In genomic region chr12:131808744-131809371, GRCh38 we compare ENCODE assay signal across 10 cellular contexts. TPM values are rescaled to one million over a fixed set of nuclear protein-coding genes. Genes with fewer than 3 reads are reported as not detected.
A peak's percentile ranks its signal among the peaks of the same experiment; 100 is the strongest.
DNase-seq lines count a peak whose midpoint lies in the region; ATAC-seq and TF ChIP-seq lines count a peak whose summit lies in the region.
"Had no signal": no experiment of that assay in that cellular context is flagged by ENCODE, and none has a peak within 500 bp of the region (broad histone marks: within the 10 kb centered on the region; RNA-seq: fewer than 3 reads in every experiment).

No MANE protein-coding gene starts in this region.

- WGBS in right cardiac atrium: 64% methylated on average over 44 of the region's 44 CpGs

- H3K27ac Mint-ChIP-seq in CD4-positive, alpha-beta T cell: peak overlapping the region; percentile 47
- peak overlapping the region; percentile 61 for H3K27ac Mint-ChIP-seq in activated CD4-positive, alpha-beta memory T cell treated with anti-CD3 and anti-CD28 coated beads, Interleukin-2, amount 10 ng/mL, durations not matched to agents 7 days and 5 days

- H3K9me3 Mint-ChIP-seq in CD4-positive, alpha-beta T cell: peaks cover 7% of the 10 kb centered on the region
- H3K9me3 Mint-ChIP-seq in activated CD4-positive, alpha-beta memory T cell treated with anti-CD3 and anti-CD28 coated beads, Interleukin-2, amount 10 ng/mL, durations not matched to agents 7 days and 5 days: peaks cover 17% of the 10 kb centered on the region

- no peaks in the 10 kb centered on the region for H3K27me3 ChIP-seq in CD4-positive, alpha-beta T cell (ENCODE audit: control insufficient read depth, insufficient read depth, low read length)
- no peaks in the 10 kb centered on the region for H3K27me3 ChIP-seq in right cardiac atrium (ENCODE audit: control insufficient read depth, insufficient read depth)
- H3K27me3 ChIP-seq: cardiac muscle cell had no signal

- TF ChIP-seq CTCF in CD4-positive, alpha-beta T cell (IDR thresholded peaks at IDR 0.05): no peak

- no peak overlapping the region for H3K27ac ChIP-seq in CD4-positive, alpha-beta T cell (ENCODE audit: low read depth, low read length)
- H3K27ac ChIP-seq in right cardiac atrium (ENCODE audit: low read length): peak overlapping the region; percentile 8
- H3K27ac ChIP-seq: cardiac muscle cell had no signal

- peak overlapping the region; percentile 17 for H3K4me3 ChIP-seq in right cardiac atrium (ENCODE audit: low read length)
- H3K4me3 ChIP-seq: cardiac muscle cell had no signal

- no peaks in the 10 kb centered on the region for H3K4me1 ChIP-seq in right cardiac atrium (ENCODE audit: control insufficient read depth, insufficient read depth, low read length)

- intact Hi-C loops in CD4-positive, alpha-beta T cell (cut with DNase I, micrococcal nuclease): no loop called here
- intact Hi-C loops in right cardiac atrium (cut with DNase I): no loop called here

- H3K27me3 Mint-ChIP-seq in CD4-positive, alpha-beta T cell: no peaks in the 10 kb centered on the region
- H3K27me3 Mint-ChIP-seq in activated CD4-positive, alpha-beta memory T cell treated with anti-CD3 and anti-CD28 coated beads, Interleukin-2, amount 10 ng/mL, durations not matched to agents 7 days and 5 days: no peaks in the 10 kb centered on the region

- CTCF ChIA-PET in CD4-positive, alpha-beta T cell (lab: Charles Lee): no interaction called here
- CTCF ChIA-PET in activated CD4-positive, alpha-beta memory T cell treated with anti-CD3 and anti-CD28 coated beads, Interleukin-2, amount 10 ng/mL, durations not matched to agents 7 days and 5 days (lab: Charles Lee): interaction anchor here (1.0 kb wide), 1 partner anchor 15 kb away, joined by 3 read pairs; no protein-coding TSS in a partner anchor

- H3K4me3 Mint-ChIP-seq in CD4-positive, alpha-beta T cell: peak overlapping the region; percentile 77
- H3K4me3 Mint-ChIP-seq in activated CD4-positive, alpha-beta memory T cell treated with anti-CD3 and anti-CD28 coated beads, Interleukin-2, amount 10 ng/mL, durations not matched to agents 7 days and 5 days: peak overlapping the region; percentile 67

- no peaks in the 10 kb centered on the region for H3K4me1 Mint-ChIP-seq in CD4-positive, alpha-beta T cell (ENCODE audit: low read depth)
- H3K4me1 Mint-ChIP-seq in activated CD4-positive, alpha-beta memory T cell treated with anti-CD3 and anti-CD28 coated beads, Interleukin-2, amount 10 ng/mL, durations not matched to agents 7 days and 5 days: peaks cover 2% of the 10 kb centered on the region

- POLR2A ChIA-PET in CD4-positive, alpha-beta T cell (lab: Charles Lee): no interaction called here
- POLR2A ChIA-PET in activated CD4-positive, alpha-beta memory T cell treated with anti-CD3 and anti-CD28 coated beads, Interleukin-2, amount 10 ng/mL, durations not matched to agents 7 days and 5 days (lab: Charles Lee): no interaction called here

- ATAC-seq in CD4-positive, alpha-beta T cell (ENCODE audit: poor library complexity): peak; percentile 73
- peak; percentile 75 for ATAC-seq in GM21526 (IDR thresholded peaks at IDR 0.05; ENCODE audit: low FRiP score, unreplicated experiment)
- peak; percentile 75 to 92 for ATAC-seq in right cardiac atrium
- no peak for ATAC-seq in HG02610 (IDR thresholded peaks at IDR 0.05; ENCODE audit: unreplicated experiment)

- peaks cover 5% of the 10 kb centered on the region for H3K36me3 Mint-ChIP-seq in CD4-positive, alpha-beta T cell (ENCODE audit: low read depth)
- H3K36me3 Mint-ChIP-seq in activated CD4-positive, alpha-beta memory T cell treated with anti-CD3 and anti-CD28 coated beads, Interleukin-2, amount 10 ng/mL, durations not matched to agents 7 days and 5 days (ENCODE audit: low read depth): peaks cover 13% of the 10 kb centered on the region

- no peaks in the 10 kb centered on the region for H3K9me3 ChIP-seq in CD4-positive, alpha-beta T cell (ENCODE audit: control insufficient read depth, low read length)
- H3K9me3 ChIP-seq in right cardiac atrium (ENCODE audit: control insufficient read depth, low read length): no peaks in the 10 kb centered on the region

- peak in 4 of 10 experiments; percentile 22 to 48 (median 34) for DNase-seq in CD4-positive, alpha-beta T cell
- peak; percentile 63 for DNase-seq in activated CD4-positive, alpha-beta memory T cell treated with anti-CD3 and anti-CD28 coated beads, Interleukin-2, amount 10 ng/mL, durations not matched to agents 7 days and 5 days
- DNase-seq in right cardiac atrium (peak; percentile 43 to 84 (median 72)), T1000 (lab: John Stamatoyannopoulos, UW) (no peak), NCI-H1092 (lab: John Stamatoyannopoulos, UW) (no peak), NCI-H1436 treated with DMSO at 0.1 percent for 48 hours (lab: John Stamatoyannopoulos, UW) (no peak)
- DNase-seq: NCI-H2029 treated with DMSO at 0.1 percent for 48 hours had no signal

RNA-seq across cellular contexts. Expression of gene MMP17, which starts 19.3 kb away (rescaled TPM):
- under 1 TPM; 0.17 to 0.27 TPM for total RNA-seq in CD4-positive, alpha-beta T cell
- 1 to 10 TPM in 1 of 2 experiments, under 1 TPM in 1; 0.48 to 1.1 TPM for total RNA-seq in activated CD4-positive, alpha-beta memory T cell treated with anti-CD3 and anti-CD28 coated beads, Interleukin-2, amount 10 ng/mL, durations not matched to agents 7 days and 5 days
- total RNA-seq in right cardiac atrium: 1 to 10 TPM in 3 of 4 donors, under 1 TPM in 1; 0.89 to 1.4 (median 1.2) TPM
- polyA plus RNA-seq in right cardiac atrium: 2.4 TPM
- total RNA-seq: cardiac muscle cell had no signal

Comparison
In these comparisons a context has a peak if more than half of its experiments do, and no peak if none do; other contexts are left out.
1. DNase-seq: peak in activated CD4-positive, alpha-beta memory T cell treated with anti-CD3 and anti-CD28 coated beads, Interleukin-2, amount 10 ng/mL, durations not matched to agents 7 days and 5 days (single experiment) and right cardiac atrium (3 of 3); none in T1000 (single experiment), NCI-H1092 (single experiment) and NCI-H1436 treated with DMSO at 0.1 percent for 48 hours (single experiment).